In genomic region chrX:95509474-95509873, GRCh38 we compare ENCODE assay signal across 11 cellular contexts.
"Had no signal": no experiment of that assay in that cellular context is flagged by ENCODE, and none has a peak within 500 bp of the region (broad histone marks: within the 10 kb centered on the region; RNA-seq: fewer than 3 reads in every experiment).

No MANE protein-coding gene starts in this region.

- H3K9me3 Mint-ChIP-seq: GM23338, H9, HFFc6 had no signal

- H3K9me3 ChIP-seq: HAP-1 had no signal

- H3K27ac Mint-ChIP-seq: GM23338, H9, HFFc6 had no signal

- H3K4me2 ChIP-seq: GM23338 had no signal

- H3K27ac ChIP-seq: GM23248 had no signal

- H3K4me3 Mint-ChIP-seq: GM23338, H9, HFFc6 had no signal

- ATAC-seq: GM23338, HCT116 had no signal

- H3K4me3 ChIP-seq: GM23248, GM23338, HAP-1 had no signal

- DNase-seq: GM23248, GOT3, H7, H9, HCEC 1CT, HFFc6 had no signal

- FAIRE-seq: H1, H54 had no signal

- H3K36me3 ChIP-seq: HAP-1 had no signal

- H2AFZ ChIP-seq: GM23248, GM23338 had no signal

- H3K9ac ChIP-seq: GM23248 had no signal
